8 cellular contexts compared by ENCODE assay signal in the genomic region with DNA sequence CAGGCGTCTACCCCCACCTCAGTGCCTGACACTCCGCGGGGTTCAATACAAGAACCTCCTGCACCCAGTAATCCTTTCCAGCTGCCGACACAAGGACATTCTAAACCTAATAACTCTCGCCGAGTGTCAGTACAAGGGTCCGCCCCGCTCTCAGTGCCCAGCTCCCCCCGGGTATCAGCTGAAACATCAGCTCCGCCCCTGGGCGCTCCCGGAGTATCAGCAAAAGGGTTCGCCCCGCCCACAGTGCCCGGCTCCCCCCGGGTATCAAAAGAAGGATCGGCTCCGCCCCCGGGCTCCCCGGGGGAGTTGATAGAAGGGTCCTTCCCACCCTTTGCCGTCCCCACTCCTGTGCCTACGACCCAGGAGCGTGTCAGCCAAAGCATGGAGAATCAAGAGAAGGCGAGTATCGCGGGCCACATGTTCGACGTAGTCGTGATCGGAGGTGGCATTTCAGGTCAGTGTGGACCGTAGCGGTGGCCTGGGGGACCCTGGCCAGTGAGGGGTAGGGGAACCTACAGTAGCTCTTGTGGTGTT. TPM values are rescaled to one million over a fixed set of nuclear protein-coding genes. Genes with fewer than 3 reads are reported as not detected.
DNase-seq lines count a peak whose midpoint lies in the region; ATAC-seq and TF ChIP-seq lines count a peak whose summit lies in the region.

TSS of gene MAOA (plus strand) at position 339 of the 534 bp plus-strand sequence. CDS start at position 382, 43 bp downstream.

- H3K36me3 ChIP-seq in rectal smooth muscle tissue (ENCODE audit: control insufficient read depth, insufficient read depth, low read length) = no peaks in the 10 kb centered on the region

- no peak within 1 kb of the TSS for H4K5ac ChIP-seq in H9 (ENCODE audit: insufficient read length, low read depth, low read length)

- H2BK120ac ChIP-seq in H9 (ENCODE audit: low read depth, low read length, poor library complexity, severe bottlenecking) = no peak within 1 kb of the TSS

- TF ChIP-seq CTCF in H9 (conservative IDR thresholded peaks at IDR 0.05) = no peak
- no peak for TF ChIP-seq CTCF in brain (conservative IDR thresholded peaks at IDR 0.05)

- no peak within 1 kb of the TSS for H2AFZ ChIP-seq in H9 (ENCODE audit: low read length)

- no peak within 1 kb of the TSS for H4K8ac ChIP-seq in H9 (replicated peaks; ENCODE audit: insufficient read length, low read depth, low read length)

- H3K4me3 Mint-ChIP-seq in H9 = peak within 1 kb of the TSS; percentile 80 to 85
- peak within 1 kb of the TSS; percentile 88 to 97 (median 94) for H3K4me3 Mint-ChIP-seq in brain

- no peak within 1 kb of the TSS for H2BK20ac ChIP-seq in H9 (ENCODE audit: low read depth, low read length, poor library complexity, severe bottlenecking)

- H3K79me2 ChIP-seq in H9 (ENCODE audit: insufficient read depth, low read length) = no peaks in the 10 kb centered on the region

- H2BK15ac ChIP-seq in H9 (ENCODE audit: low read depth, low read length) = no peak within 1 kb of the TSS

- DNase-seq in H9 (peak; percentile 53), SW 1271 (lab: John Stamatoyannopoulos, UW) (peak; percentile 4 to 21), MV-4-11 (lab: John Stamatoyannopoulos, UW) (no peak)

- H3K4me1 Mint-ChIP-seq in H9 (peaks cover 2 to 5% of the 10 kb centered on the region in 2 experiments; a peak in 3 of 4 replicates), brain (peaks cover 13% of the 10 kb centered on the region)

- peaks cover 8% of the 10 kb centered on the region for H3K23me2 ChIP-seq in H9 (ENCODE audit: insufficient read length, low read depth, low read length, poor library complexity, severe bottlenecking)

- H2BK5ac ChIP-seq in H9 (ENCODE audit: insufficient read length, low read length) = no peak within 1 kb of the TSS

- no peak within 1 kb of the TSS for H3K56ac ChIP-seq in H9 (ENCODE audit: insufficient read length, low read depth, low read length)

- H3K4me1 ChIP-seq in H9 (ENCODE audit: insufficient read depth, low read length) (no peaks in the 10 kb centered on the region), rectal smooth muscle tissue (ENCODE audit: control insufficient read depth, insufficient read depth, low read length) (no peaks in the 10 kb centered on the region)

- H3K9me3 Mint-ChIP-seq in H9 = peaks cover 36 to 37% of the 10 kb centered on the region in 2 experiments
- H3K9me3 Mint-ChIP-seq in brain = peaks cover 0 to 10% (median 0%) of the 10 kb centered on the region in 5 experiments

- H3K27ac ChIP-seq in H9 (ENCODE audit: insufficient read length, low read depth, low read length) = no peak within 1 kb of the TSS
- peak within 1 kb of the TSS; percentile 88 for H3K27ac ChIP-seq in rectal smooth muscle tissue (ENCODE audit: low read depth, low read length)

- WGBS in H9 (ENCODE audit: extremely low coverage, insufficient read length, low lambda C conversion rate) = no CpG with 5 or more reads among the region's 32 CpGs

- H3K9ac ChIP-seq in H9 (ENCODE audit: extremely low read depth, insufficient read length, low read length) = no peak within 1 kb of the TSS
- peak within 1 kb of the TSS; percentile 61 for H3K9ac ChIP-seq in rectal smooth muscle tissue (ENCODE audit: low read length)

- H3K14ac ChIP-seq in H9 (ENCODE audit: insufficient read depth, low read length) = no peak within 1 kb of the TSS; the same call in 1 of the 2 replicates

- H3K27me3 Mint-ChIP-seq in H9 (ENCODE audit: low read depth) (peaks cover 7% of the 10 kb centered on the region), brain (peaks cover 5% of the 10 kb centered on the region)

- H3K27ac Mint-ChIP-seq in H9 (no peak within 1 kb of the TSS), brain (peak within 1 kb of the TSS; percentile 87 to 100 (median 89))

- H3K36me3 Mint-ChIP-seq in H9 (ENCODE audit: insufficient read depth in 1 of 3, low read depth in 3 of 3) (peaks cover 0 to 6% (median 4%) of the 10 kb centered on the region in 3 experiments; a peak in 4 of 7 replicates), brain (no peaks in the 10 kb centered on the region)

- no peak within 1 kb of the TSS for H3K23ac ChIP-seq in H9 (ENCODE audit: insufficient read length, low read depth, low read length)

- H3K27me3 ChIP-seq in H9 (ENCODE audit: insufficient read depth, low read length) (no peaks in the 10 kb centered on the region; the same call in 1 of the 2 replicates), rectal smooth muscle tissue (ENCODE audit: control insufficient read depth, insufficient read depth, low read length) (no peaks in the 10 kb centered on the region)

- H3K4me2 ChIP-seq in H9 (ENCODE audit: insufficient read depth, insufficient read length, low read length) = peak within 1 kb of the TSS; percentile 90

- H3T11ph ChIP-seq in H9 (ENCODE audit: low read length) = no peak within 1 kb of the TSS

- H4K91ac ChIP-seq in H9 (ENCODE audit: insufficient read length, low read depth, low read length) = no peak within 1 kb of the TSS

- H3K4me3 ChIP-seq in iPS-11a (ENCODE audit: low read depth, low read length) (peak within 1 kb of the TSS; percentile 50), rectal smooth muscle tissue (ENCODE audit: low read length) (peak within 1 kb of the TSS; percentile 84)

- H2BK12ac ChIP-seq in H9 (ENCODE audit: insufficient read length, low read depth, low read length) = no peak within 1 kb of the TSS

- H2AK5ac ChIP-seq in H9 (ENCODE audit: insufficient read length, low read length) = no peak within 1 kb of the TSS

- no peaks in the 10 kb centered on the region for H4K20me1 ChIP-seq in H9 (ENCODE audit: control insufficient read depth, insufficient read depth, insufficient read length)

- no peaks in the 10 kb centered on the region for H3K79me1 ChIP-seq in H9 (ENCODE audit: insufficient read depth, low read depth, low read length, poor library complexity, severe bottlenecking)

- H3K4ac ChIP-seq in H9 (ENCODE audit: low read depth, low read length) = no peak within 1 kb of the TSS

- H3K9me3 ChIP-seq in H9 (ENCODE audit: control insufficient read depth, low read depth, low read length) = no peaks in the 10 kb centered on the region

- H3K18ac ChIP-seq in H9 (ENCODE audit: insufficient read length, low read depth, low read length) = no peak within 1 kb of the TSS

- ATAC-seq in HG03135 (IDR thresholded peaks at IDR 0.05; ENCODE audit: unreplicated experiment) = no peak
- ATAC-seq in GM19351 (IDR thresholded peaks at IDR 0.05; ENCODE audit: unreplicated experiment) = no peak

RNA-seq across cellular contexts. Expression of gene MAOA, which starts in this region (rescaled TPM):
- 0.28 and 0.44 TPM in 2 replicates for total RNA-seq in H9 (2021)
- 11.3 TPM for polyA plus RNA-seq in brain (ENCODE audit: insufficient read depth, low read depth, low replicate concordance)

Comparison
In these comparisons a context has a peak if more than half of its experiments do, and no peak if none do; other contexts are left out.
1. Peak in DNase-seq and H3K4me2 ChIP-seq in H9; RNA of the gene not detected or under 1 TPM.
2. H3K27ac Mint-ChIP-seq: peak in brain (5 of 5); none in H9 (0 of 3).